13 cellular contexts compared by ENCODE assay signal in the genomic region with DNA sequence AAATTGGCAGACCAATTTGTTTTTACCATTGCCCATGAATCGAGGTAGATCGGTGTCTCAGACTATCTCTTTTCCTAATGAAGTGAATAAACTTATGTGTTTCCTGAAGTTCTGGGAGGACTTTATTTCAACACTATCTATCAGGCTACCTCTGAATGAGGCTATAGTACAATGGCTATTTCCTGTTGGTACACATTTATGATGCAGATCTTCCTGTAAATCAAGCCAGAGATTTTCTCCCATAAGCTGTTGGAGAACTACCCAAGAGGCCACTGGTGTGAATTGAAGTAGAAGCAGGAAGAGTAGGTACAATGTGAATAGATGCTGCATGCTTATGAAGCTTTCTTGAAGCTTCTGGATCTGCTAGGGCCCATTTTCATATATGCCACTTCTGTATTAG.
"Had no signal": no experiment of that assay in that cellular context is flagged by ENCODE, and none has a peak within 500 bp of the region (broad histone marks: within the 10 kb centered on the region; RNA-seq: fewer than 3 reads in every experiment).

No MANE protein-coding gene starts in this region.

- H3K4me3 ChIP-seq: hepatocyte, transverse colon had no signal

- DNase-seq: activated CD4-positive, alpha-beta T cell treated with anti-CD3 and anti-CD28 coated beads for 4 hours; activated gamma-delta T cell treated with Interleukin-2 at 50 U/mL for 16 hours; activated T-cell treated with anti-CD3 and anti-CD28 coated beads, Interleukin-2, amount 50 U/mL, for 1 hour; amniotic stem cell; brain microvascular endothelial cell; effector memory CD8-positive, alpha-beta T cell; kidney glomerular epithelial cell; right cardiac atrium; SHP77 treated with DMSO at 0.1 percent for 48 hours; small intestine; transverse colon had no signal

- H3K27me3 Mint-ChIP-seq: effector memory CD8-positive, alpha-beta T cell had no signal

- ATAC-seq: effector memory CD8-positive, alpha-beta T cell; right cardiac atrium had no signal

- H3K27me3 ChIP-seq: brain microvascular endothelial cell, hepatocyte, neutrophil, transverse colon had no signal

- H3K9me3 Mint-ChIP-seq: effector memory CD8-positive, alpha-beta T cell had no signal

- H3K4me1 ChIP-seq: transverse colon had no signal

- H3K36me3 ChIP-seq: brain microvascular endothelial cell, neutrophil, transverse colon had no signal

- H3K4me3 Mint-ChIP-seq: effector memory CD8-positive, alpha-beta T cell had no signal

- H3K27ac ChIP-seq: brain microvascular endothelial cell, hepatocyte, neutrophil, transverse colon had no signal

- H3K9me3 ChIP-seq: neutrophil, transverse colon had no signal
